ENCODE assay signal across 12 cellular contexts in the genomic region with DNA sequence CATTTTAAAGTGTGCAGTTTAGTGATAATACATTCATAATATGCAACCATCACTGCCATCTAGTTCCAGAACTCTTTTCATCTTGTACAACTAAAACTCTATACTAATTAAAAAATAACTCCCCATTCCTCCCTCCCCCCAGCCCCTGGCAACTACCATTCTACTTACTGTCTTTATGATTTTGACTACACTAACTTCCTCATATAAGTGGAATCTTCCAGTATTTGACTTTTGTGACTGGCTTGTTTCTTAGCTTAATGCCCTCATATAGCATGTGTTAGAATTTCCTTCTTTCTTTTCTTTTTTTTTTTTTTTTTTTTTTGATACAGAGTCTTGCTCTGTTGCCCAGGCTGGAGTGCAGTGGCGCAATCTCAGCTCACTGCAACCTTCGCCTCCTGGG.
A peak's percentile ranks its signal among the peaks of the same experiment; 100 is the strongest.
DNase-seq lines count a peak whose midpoint lies in the region; ATAC-seq and TF ChIP-seq lines count a peak whose summit lies in the region.
"Had no signal": no experiment of that assay in that cellular context is flagged by ENCODE, and none has a peak within 500 bp of the region (broad histone marks: within the 10 kb centered on the region; RNA-seq: fewer than 3 reads in every experiment).

No MANE protein-coding gene starts in this region.

- TF ChIP-seq CTCF in nephron progenitor cell (IDR thresholded peaks at IDR 0.05): no peak

- peaks cover 8% of the 10 kb centered on the region for H3K9me3 Mint-ChIP-seq in T-helper 2 cell treated with Interferon-gamma antibody and Interleukin-4, amounts not matched to agents 5 μg/mL and 100 μg/mL, for 36 hours
- no peaks in the 10 kb centered on the region for H3K9me3 Mint-ChIP-seq in activated naive CD8-positive, alpha-beta T cell treated with anti-CD3 and anti-CD28 coated beads, Interleukin-2, amount 50 U/mL, for 24 hours
- H3K9me3 Mint-ChIP-seq in nephron progenitor cell: no peaks in the 10 kb centered on the region
- H3K9me3 Mint-ChIP-seq: stimulated activated memory B cell treated with anti-CD40 and anti-IgM and Interleukin-4, amounts not matched to agents 10 μg/mL and 1 μg/mL and 100 μg/mL, for 72 hours had no signal

- H3K27me3 Mint-ChIP-seq in T-helper 2 cell treated with Interferon-gamma antibody and Interleukin-4, amounts not matched to agents 5 μg/mL and 100 μg/mL, for 36 hours (ENCODE audit: low read depth): no peaks in the 10 kb centered on the region
- H3K27me3 Mint-ChIP-seq in activated naive CD8-positive, alpha-beta T cell treated with anti-CD3 and anti-CD28 coated beads, Interleukin-2, amount 50 U/mL, for 24 hours: no peaks in the 10 kb centered on the region
- H3K27me3 Mint-ChIP-seq in nephron progenitor cell (ENCODE audit: low read depth, poor library complexity): peaks cover 9% of the 10 kb centered on the region
- H3K27me3 Mint-ChIP-seq: stimulated activated memory B cell treated with anti-CD40 and anti-IgM and Interleukin-4, amounts not matched to agents 10 μg/mL and 1 μg/mL and 100 μg/mL, for 72 hours had no signal

- in situ Hi-C loops in KBM-7 (cut with MboI; ENCODE audit: low pct_unique_long_range_greater_than_20kb, low sequenced_read_pairs): loop anchor here (25.0 kb wide), 1 partner anchor 594 kb away; no protein-coding TSS in a partner anchor

- peaks cover 13% of the 10 kb centered on the region for H3K36me3 Mint-ChIP-seq in T-helper 2 cell treated with Interferon-gamma antibody and Interleukin-4, amounts not matched to agents 5 μg/mL and 100 μg/mL, for 36 hours (ENCODE audit: low read depth)
- peaks cover 3% of the 10 kb centered on the region for H3K36me3 Mint-ChIP-seq in activated naive CD8-positive, alpha-beta T cell treated with anti-CD3 and anti-CD28 coated beads, Interleukin-2, amount 50 U/mL, for 24 hours (ENCODE audit: low read depth)
- H3K36me3 Mint-ChIP-seq in nephron progenitor cell (ENCODE audit: low read depth): no peaks in the 10 kb centered on the region
- H3K36me3 Mint-ChIP-seq: stimulated activated memory B cell treated with anti-CD40 and anti-IgM and Interleukin-4, amounts not matched to agents 10 μg/mL and 1 μg/mL and 100 μg/mL, for 72 hours had no signal

- H3K27ac Mint-ChIP-seq in T-helper 2 cell treated with Interferon-gamma antibody and Interleukin-4, amounts not matched to agents 5 μg/mL and 100 μg/mL, for 36 hours: no peak overlapping the region
- peak overlapping the region; percentile 100 for H3K27ac Mint-ChIP-seq in activated naive CD8-positive, alpha-beta T cell treated with anti-CD3 and anti-CD28 coated beads, Interleukin-2, amount 50 U/mL, for 24 hours
- H3K27ac Mint-ChIP-seq in nephron progenitor cell: no peak overlapping the region

- H3K4me3 Mint-ChIP-seq in T-helper 2 cell treated with Interferon-gamma antibody and Interleukin-4, amounts not matched to agents 5 μg/mL and 100 μg/mL, for 36 hours: peak overlapping the region; percentile 98
- peak overlapping the region; percentile 99 for H3K4me3 Mint-ChIP-seq in activated naive CD8-positive, alpha-beta T cell treated with anti-CD3 and anti-CD28 coated beads, Interleukin-2, amount 50 U/mL, for 24 hours
- H3K4me3 Mint-ChIP-seq in nephron progenitor cell: peak overlapping the region; percentile 97

- peaks cover 41% of the 10 kb centered on the region for H3K4me1 Mint-ChIP-seq in T-helper 2 cell treated with Interferon-gamma antibody and Interleukin-4, amounts not matched to agents 5 μg/mL and 100 μg/mL, for 36 hours (ENCODE audit: low read depth)
- H3K4me1 Mint-ChIP-seq in activated naive CD8-positive, alpha-beta T cell treated with anti-CD3 and anti-CD28 coated beads, Interleukin-2, amount 50 U/mL, for 24 hours: peaks cover 50% of the 10 kb centered on the region
- peaks cover 30% of the 10 kb centered on the region for H3K4me1 Mint-ChIP-seq in nephron progenitor cell

- no peak for DNase-seq in T-helper 2 cell treated with Interferon-gamma antibody and Interleukin-4, amounts not matched to agents 5 μg/mL and 100 μg/mL, for 36 hours (ENCODE audit: low spot score)
- DNase-seq in T-helper 2 cell (no peak), KBM-7 (peak; percentile 18), nephron progenitor cell (no peak)
- no peak for DNase-seq in activated naive CD8-positive, alpha-beta T cell treated with anti-CD3 and anti-CD28 coated beads, Interleukin-2, amount 50 U/mL, for 24 hours
- no peak for DNase-seq in stimulated activated CD8-positive, alpha-beta memory T cell treated with anti-CD3 and anti-CD28 coated beads, Interleukin-4, amount 100 ng/mL, for 48 hours
- DNase-seq: activated CD4-positive, alpha-beta T cell treated with anti-CD3 and anti-CD28 coated beads for 48 hours; stimulated activated CD4-positive, alpha-beta T cell treated with anti-CD3 and anti-CD28 coated beads, Interleukin-15, amount 100 ng/mL, for 24 hours had no signal

- no peak for ATAC-seq in activated naive CD8-positive, alpha-beta T cell treated with anti-CD3 and anti-CD28 coated beads, Interleukin-2, amount 50 U/mL, for 24 hours
- ATAC-seq in HG02852 (IDR thresholded peaks at IDR 0.05; ENCODE audit: unreplicated experiment) (no peak), HG02571 (IDR thresholded peaks at IDR 0.05; ENCODE audit: unreplicated experiment) (no peak)
- ATAC-seq: Right ventricle myocardium inferior; stimulated activated memory B cell treated with anti-CD40 and anti-IgM and Interleukin-4, amounts not matched to agents 10 μg/mL and 1 μg/mL and 100 μg/mL, for 72 hours had no signal
